ENCODE assay signal across 20 cellular contexts in genomic region chr17:70901870-70902269, GRCh38.
DNase-seq lines count a peak whose midpoint lies in the region; ATAC-seq and TF ChIP-seq lines count a peak whose summit lies in the region.
"Had no signal": no experiment of that assay in that cellular context is flagged by ENCODE, and none has a peak within 500 bp of the region (broad histone marks: within the 10 kb centered on the region; RNA-seq: fewer than 3 reads in every experiment).

No MANE protein-coding gene starts in this region.

- TF ChIP-seq CTCF in AG09319 (IDR thresholded peaks at IDR 0.05; ENCODE audit: low read depth, low read length) (peak; percentile 14), KMS-11 (conservative IDR thresholded peaks at IDR 0.05; ENCODE audit: low read depth, low read length) (0 out of 2 replicates have a peak, but pooled peaks have one; percentile 18), WERI-Rb-1 (IDR thresholded peaks at IDR 0.05; ENCODE audit: low read depth, low read length) (peak; percentile 67), suprapubic skin (IDR thresholded peaks at IDR 0.05) (no peak)

- H3K36me3 Mint-ChIP-seq in activated T-helper 1 cell treated with anti-CD3 and anti-CD28 coated beads, Interleukin-12 subunit alpha, Interleukin-12 subunit beta, Interleukin-2, Interleukin-4 antibody, amounts not matched to agents 30 ng/mL and 10 ng/mL and 1 ng/mL, durations not matched to agents 14 hours and 24 hours and 36 hours (ENCODE audit: low read depth) = no peaks in the 10 kb centered on the region
- H3K36me3 Mint-ChIP-seq: CD14-positive monocyte had no signal

- no peak for ATAC-seq in HG03439 (IDR thresholded peaks at IDR 0.05; ENCODE audit: unreplicated experiment)
- ATAC-seq: A549, K562 had no signal

- WGBS in suprapubic skin = 73% methylated on average over 2 of the region's 2 CpGs

- no peak overlapping the region for H3K4me3 Mint-ChIP-seq in activated T-helper 1 cell treated with anti-CD3 and anti-CD28 coated beads, Interleukin-12 subunit alpha, Interleukin-12 subunit beta, Interleukin-2, Interleukin-4 antibody, amounts not matched to agents 30 ng/mL and 10 ng/mL and 1 ng/mL, durations not matched to agents 14 hours and 24 hours and 36 hours
- H3K4me3 Mint-ChIP-seq: CD14-positive monocyte, H9 had no signal

- no peak for TF ChIP-seq POLR2A in suprapubic skin (IDR thresholded peaks at IDR 0.05)

- no peak for TF ChIP-seq EP300 in suprapubic skin (IDR thresholded peaks at IDR 0.05)

- H2AFZ ChIP-seq in KMS-11 (ENCODE audit: low read depth) = no peak overlapping the region

- no peaks in the 10 kb centered on the region for H3K4me1 ChIP-seq in KMS-11 (ENCODE audit: low read depth, poor library complexity, severe bottlenecking)
- no peaks in the 10 kb centered on the region for H3K4me1 ChIP-seq in suprapubic skin
- H3K4me1 ChIP-seq: A549, SJCRH30 had no signal

- H3K9ac ChIP-seq in KMS-11 = no peak overlapping the region

- intact Hi-C loops in activated T-helper 1 cell treated with anti-CD3 and anti-CD28 coated beads, Interleukin-12 subunit alpha, Interleukin-12 subunit beta, Interleukin-2, Interleukin-4 antibody, amounts not matched to agents 30 ng/mL and 10 ng/mL and 1 ng/mL, durations not matched to agents 14 hours and 24 hours and 36 hours (cut with micrococcal nuclease) = no loop called here

- H3K4me2 ChIP-seq in KMS-11 = no peak overlapping the region
- H3K4me2 ChIP-seq: A549 had no signal

- no peaks in the 10 kb centered on the region for H3K4me1 Mint-ChIP-seq in activated T-helper 1 cell treated with anti-CD3 and anti-CD28 coated beads, Interleukin-12 subunit alpha, Interleukin-12 subunit beta, Interleukin-2, Interleukin-4 antibody, amounts not matched to agents 30 ng/mL and 10 ng/mL and 1 ng/mL, durations not matched to agents 14 hours and 24 hours and 36 hours (ENCODE audit: low read depth)
- H3K4me1 Mint-ChIP-seq: CD14-positive monocyte had no signal

- no peaks in the 10 kb centered on the region for H4K20me1 ChIP-seq in KMS-11 (ENCODE audit: insufficient read depth)

- H3K27me3 ChIP-seq in KMS-11 (ENCODE audit: insufficient read depth, low read depth) (no peaks in the 10 kb centered on the region), WERI-Rb-1 (ENCODE audit: insufficient read depth, low read depth, severe bottlenecking) (no peaks in the 10 kb centered on the region), suprapubic skin (no peaks in the 10 kb centered on the region)
- H3K27me3 ChIP-seq: SJCRH30 had no signal

- H3K9me3 Mint-ChIP-seq in activated T-helper 1 cell treated with anti-CD3 and anti-CD28 coated beads, Interleukin-12 subunit alpha, Interleukin-12 subunit beta, Interleukin-2, Interleukin-4 antibody, amounts not matched to agents 30 ng/mL and 10 ng/mL and 1 ng/mL, durations not matched to agents 14 hours and 24 hours and 36 hours = peaks cover 21% of the 10 kb centered on the region

- H3K36me3 ChIP-seq in KMS-11 (ENCODE audit: insufficient read depth) (no peaks in the 10 kb centered on the region), WERI-Rb-1 (no peaks in the 10 kb centered on the region), suprapubic skin (no peaks in the 10 kb centered on the region)
- H3K36me3 ChIP-seq: SJCRH30 had no signal

- H3K9me3 ChIP-seq in WERI-Rb-1 (ENCODE audit: severe bottlenecking) = no peaks in the 10 kb centered on the region
- no peaks in the 10 kb centered on the region for H3K9me3 ChIP-seq in suprapubic skin
- H3K9me3 ChIP-seq: A549, SJCRH30 had no signal

- H3K79me2 ChIP-seq in KMS-11 (ENCODE audit: insufficient read depth, low read depth) = no peaks in the 10 kb centered on the region

- no peak overlapping the region for H3K27ac Mint-ChIP-seq in activated T-helper 1 cell treated with anti-CD3 and anti-CD28 coated beads, Interleukin-12 subunit alpha, Interleukin-12 subunit beta, Interleukin-2, Interleukin-4 antibody, amounts not matched to agents 30 ng/mL and 10 ng/mL and 1 ng/mL, durations not matched to agents 14 hours and 24 hours and 36 hours
- H3K27ac Mint-ChIP-seq: CD14-positive monocyte, H9 had no signal

- no peak overlapping the region for H3K27ac ChIP-seq in KMS-11
- H3K27ac ChIP-seq in WERI-Rb-1 = no peak overlapping the region
- no peak overlapping the region for H3K27ac ChIP-seq in suprapubic skin
- H3K27ac ChIP-seq: A549, SJCRH30 had no signal

- H3K4me3 ChIP-seq in KMS-11 (IDR thresholded peaks at IDR 0.05; ENCODE audit: insufficient read depth, low read depth, low read length) (no peak overlapping the region), WERI-Rb-1 (ENCODE audit: low read depth, low read length) (no peak overlapping the region), suprapubic skin (no peak overlapping the region)
- H3K4me3 ChIP-seq: A549, K562, SJCRH30 had no signal

- H3K27me3 Mint-ChIP-seq in activated T-helper 1 cell treated with anti-CD3 and anti-CD28 coated beads, Interleukin-12 subunit alpha, Interleukin-12 subunit beta, Interleukin-2, Interleukin-4 antibody, amounts not matched to agents 30 ng/mL and 10 ng/mL and 1 ng/mL, durations not matched to agents 14 hours and 24 hours and 36 hours (ENCODE audit: insufficient read depth) = no peaks in the 10 kb centered on the region

- no peak for DNase-seq in AG09319 (ENCODE audit: extremely low read depth, low read depth)
- peak; percentile 4 for DNase-seq in ELR (ENCODE audit: low read depth)
- DNase-seq in WERI-Rb-1 = no peak
- DNase-seq in suprapubic skin (ENCODE audit: low spot score in 2 of 2) = no peak
- no peak for DNase-seq in anterior cingulate cortex (lab: John Stamatoyannopoulos, UW)
- no peak for DNase-seq in activated T-helper 1 cell treated with anti-CD3 and anti-CD28 coated beads, Interleukin-12 subunit alpha, Interleukin-12 subunit beta, Interleukin-2, Interleukin-4 antibody, amounts not matched to agents 30 ng/mL and 10 ng/mL and 1 ng/mL, durations not matched to agents 14 hours and 24 hours and 36 hours (ENCODE audit: low spot score)
- DNase-seq: DMS 273 treated with DMSO at 0.1 percent for 48 hours, H9, NCI-H1092, NCI-H1436 treated with DMSO at 0.1 percent for 48 hours, NCI-H2029, NCI-H345, NCI-H524 treated with DMSO at 0.1 percent for 48 hours, SW 1271 had no signal

Comparison
In these comparisons a context has a peak if more than half of its experiments do, and no peak if none do; other contexts are left out.
1. CTCF ChIP-seq: peak in AG09319 (single experiment), KMS-11 (single experiment) and WERI-Rb-1 (single experiment); none in suprapubic skin (0 of 2).